1 cellular context compared by ENCODE assay signal in the genomic region with DNA sequence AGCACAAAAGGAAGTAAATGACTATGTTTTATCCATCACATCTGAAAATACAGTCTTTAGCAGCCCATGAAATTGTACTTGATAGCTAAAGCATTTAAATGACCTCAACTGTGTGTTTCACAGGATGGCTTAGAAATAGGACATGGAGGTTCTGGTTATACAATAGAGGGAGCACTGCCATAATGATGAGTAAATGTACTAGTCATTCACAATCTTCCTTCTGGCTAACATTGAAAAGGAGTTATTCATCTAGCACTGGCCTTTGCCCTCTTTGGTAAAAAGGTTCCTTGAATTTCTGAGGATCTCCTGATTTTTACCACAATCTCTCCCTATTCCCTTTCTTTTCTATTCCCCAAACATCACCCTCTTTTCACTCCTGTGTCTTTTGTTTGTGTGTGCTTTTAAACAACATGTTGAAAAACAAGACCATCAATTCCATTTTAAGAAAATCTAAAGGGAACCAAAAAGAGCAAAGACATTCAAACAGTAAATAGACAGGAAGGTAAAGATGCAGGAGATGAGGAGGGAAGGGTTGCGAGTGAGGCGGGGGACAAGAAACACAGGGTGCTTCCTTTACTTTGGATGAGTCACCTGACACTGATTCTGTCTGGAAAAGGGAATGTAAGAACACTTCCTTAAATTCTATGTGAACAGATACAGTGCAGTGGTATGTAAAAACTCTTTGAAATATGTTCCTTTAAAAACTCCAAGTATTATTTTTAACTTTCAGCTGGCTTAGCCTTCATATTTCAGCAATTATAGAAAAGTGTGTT.
TF ChIP-seq lines count a peak whose summit lies in the region.

No MANE protein-coding gene starts in this region.

TF ChIP-seq in IMR-90, 13 proteins besides CTCF, POLR2A, EP300 and RAD21:
- TF ChIP-seq, protein P1, sequence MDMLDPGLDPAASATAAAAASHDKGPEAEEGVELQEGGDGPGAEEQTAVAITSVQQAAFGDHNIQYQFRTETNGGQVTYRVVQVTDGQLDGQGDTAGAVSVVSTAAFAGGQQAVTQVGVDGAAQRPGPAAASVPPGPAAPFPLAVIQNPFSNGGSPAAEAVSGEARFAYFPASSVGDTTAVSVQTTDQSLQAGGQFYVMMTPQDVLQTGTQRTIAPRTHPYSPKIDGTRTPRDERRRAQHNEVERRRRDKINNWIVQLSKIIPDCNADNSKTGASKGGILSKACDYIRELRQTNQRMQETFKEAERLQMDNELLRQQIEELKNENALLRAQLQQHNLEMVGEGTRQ (IDR thresholded peaks at IDR 0.05; ENCODE audit: low read depth, low read length) = no peak
- TF ChIP-seq MAFK (IDR thresholded peaks at IDR 0.05; ENCODE audit: low read depth, low read length) = no peak
- no peak for TF ChIP-seq SMC3 (IDR thresholded peaks at IDR 0.05; ENCODE audit: low read depth, low read length)
- no peak for TF ChIP-seq CEBPB (IDR thresholded peaks at IDR 0.05; ENCODE audit: low read depth, low read length)
- TF ChIP-seq RFX5 (IDR thresholded peaks at IDR 0.05; ENCODE audit: low read depth, low read length) = no peak
TF ChIP-seq in IMR-90: peak in this region for 0.
